In the genomic region with DNA sequence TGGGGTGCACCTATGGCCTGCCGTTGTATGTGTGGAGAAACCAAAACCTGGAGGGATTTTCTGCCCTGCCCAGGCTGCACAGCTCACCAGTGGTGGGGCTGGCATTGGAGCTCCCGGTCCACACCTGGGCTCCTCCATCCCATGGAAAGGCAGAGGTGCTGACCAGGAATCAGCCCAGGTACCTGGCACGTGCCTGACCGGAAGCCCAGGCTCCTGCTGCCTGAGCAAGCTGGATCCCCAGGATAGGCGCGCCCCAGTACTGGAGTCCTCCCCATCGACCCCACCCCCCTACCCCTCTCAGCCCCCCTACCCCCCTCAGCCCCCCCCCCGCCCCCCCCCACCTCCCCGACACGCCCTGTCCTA, we compare ENCODE assay signal across 8 cellular contexts. TPM values are rescaled to one million over a fixed set of nuclear protein-coding genes. Genes with fewer than 3 reads are reported as not detected.
A peak's percentile ranks its signal among the peaks of the same experiment; 100 is the strongest.
DNase-seq lines count a peak whose midpoint lies in the region; ATAC-seq and TF ChIP-seq lines count a peak whose summit lies in the region.

No MANE protein-coding gene starts in this region.

- WGBS in esophagus muscularis mucosa = 67% methylated on average over 2 of the region's 10 CpGs

- CTCF ChIA-PET in Calu3 (lab: Charles Lee) = interaction anchor here (1.0 to 2.6 kb wide), 11 partner anchors 40 to 413 kb away, joined by 3 to 60 read pairs (median 7); partner anchors contain the start of genes HMGA1, RPS10 and SMIM29

- H3K4me3 ChIP-seq in OCI-LY3 (ENCODE audit: low read length) (peak overlapping the region; percentile 63; the same call in 1 of the 2 replicates), esophagus muscularis mucosa (peak overlapping the region; percentile 54 to 61 (median 56)), rectal smooth muscle tissue (ENCODE audit: low read length) (peak overlapping the region; percentile 51)

- TF ChIP-seq EP300 in esophagus muscularis mucosa (IDR thresholded peaks at IDR 0.05) = no peak

- DNase-seq in Calu3 (no peak), esophagus muscularis mucosa (ENCODE audit: extremely low spot score) (no peak), RKO (ENCODE audit: low spot score) (no peak), HuH-7 (ENCODE audit: low spot score) (no peak)

- H3K27ac ChIP-seq in OCI-LY3 (ENCODE audit: low read length) (no peak overlapping the region), esophagus muscularis mucosa (replicated peaks in 1 of 4) (no peak overlapping the region), rectal smooth muscle tissue (ENCODE audit: low read depth, low read length) (no peak overlapping the region)

- intact Hi-C loops in Calu3 (cut with micrococcal nuclease; ENCODE audit: unreplicated experiment) = loop anchor here (1.0 to 5.0 kb wide), 3 partner anchors 48 to 218 kb away; partner anchors contain the start of gene NUDT3
- intact Hi-C loops in esophagus muscularis mucosa (cut with DNase I) = loop anchor here (2.0 to 5.0 kb wide), 4 partner anchors 52 to 410 kb away; partner anchors contain the start of genes NUDT3 and SMIM29

- H3K79me2 ChIP-seq in OCI-LY3 (ENCODE audit: low read length) = no peaks in the 10 kb centered on the region

- TF ChIP-seq POLR2A in esophagus muscularis mucosa (IDR thresholded peaks at IDR 0.05; ENCODE audit: low read depth) = no peak

- no peaks in the 10 kb centered on the region for H3K9me3 Mint-ChIP-seq in Calu3 (ENCODE audit: low read depth, unreplicated experiment)

- H3K9ac ChIP-seq in OCI-LY3 (ENCODE audit: low read length) (no peak overlapping the region), rectal smooth muscle tissue (ENCODE audit: low read length) (peak overlapping the region; percentile 33)

- no peaks in the 10 kb centered on the region for H3K36me3 ChIP-seq in OCI-LY3 (replicated peaks; ENCODE audit: low read depth, low read length)
- no peaks in the 10 kb centered on the region for H3K36me3 ChIP-seq in esophagus muscularis mucosa
- H3K36me3 ChIP-seq in rectal smooth muscle tissue (ENCODE audit: control insufficient read depth, insufficient read depth, low read length) = no peaks in the 10 kb centered on the region

- no peaks in the 10 kb centered on the region for H3K9me3 ChIP-seq in OCI-LY3 (ENCODE audit: insufficient read depth, low read length)
- no peaks in the 10 kb centered on the region for H3K9me3 ChIP-seq in esophagus muscularis mucosa

- H4K20me1 ChIP-seq in OCI-LY3 (ENCODE audit: insufficient read depth, low read length) = no peaks in the 10 kb centered on the region

- H3K4me1 Mint-ChIP-seq in Calu3 (ENCODE audit: low read depth, unreplicated experiment) = peaks cover 18% of the 10 kb centered on the region

- ATAC-seq in GM19397 (IDR thresholded peaks at IDR 0.05; ENCODE audit: unreplicated experiment) = no peak
- no peak for ATAC-seq in HG03175 (IDR thresholded peaks at IDR 0.05; ENCODE audit: unreplicated experiment)

- peaks cover 15% of the 10 kb centered on the region for H3K27me3 Mint-ChIP-seq in Calu3 (ENCODE audit: unreplicated experiment)

- H2AFZ ChIP-seq in OCI-LY3 (ENCODE audit: low read depth, low read length) = peak overlapping the region; percentile 86; the same call in 1 of the 2 replicates

- H3K27me3 ChIP-seq in OCI-LY3 (ENCODE audit: low read depth, low read length) = no peaks in the 10 kb centered on the region; the same call in 1 of the 2 replicates
- no peaks in the 10 kb centered on the region for H3K27me3 ChIP-seq in esophagus muscularis mucosa
- H3K27me3 ChIP-seq in rectal smooth muscle tissue (ENCODE audit: control insufficient read depth, insufficient read depth, low read length) = no peaks in the 10 kb centered on the region

- H3K27ac Mint-ChIP-seq in Calu3 (ENCODE audit: unreplicated experiment) = no peak overlapping the region

- H3K4me1 ChIP-seq in OCI-LY3 (ENCODE audit: low read length) (peaks cover 4% of the 10 kb centered on the region; the same call in 1 of the 2 replicates), esophagus muscularis mucosa (peaks cover 4 to 12% (median 11%) of the 10 kb centered on the region in 4 donors), rectal smooth muscle tissue (ENCODE audit: control insufficient read depth, insufficient read depth, low read length) (peaks cover 2% of the 10 kb centered on the region)

- BruUV-seq in Calu3 (replicated peaks; lab: Mats Ljungman, UMichigan) = no TSS peak

- no peak for TF ChIP-seq CTCF in Calu3 (IDR thresholded peaks at IDR 0.05; ENCODE audit: unreplicated experiment)
- no peak for TF ChIP-seq CTCF in OCI-LY3 (IDR thresholded peaks at IDR 0.05; ENCODE audit: low read depth, low read length)
- TF ChIP-seq CTCF in esophagus muscularis mucosa (IDR thresholded peaks at IDR 0.05) = no peak

- peak overlapping the region; percentile 87 for H3K4me2 ChIP-seq in OCI-LY3 (ENCODE audit: low read length)

- peak overlapping the region; percentile 75 for H3K4me3 Mint-ChIP-seq in Calu3 (ENCODE audit: low read depth, unreplicated experiment)

- H3K36me3 Mint-ChIP-seq in Calu3 (ENCODE audit: insufficient read depth, unreplicated experiment) = peaks cover 8% of the 10 kb centered on the region

RNA-seq across cellular contexts. Expression of gene HMGA1, which starts 39.9 kb away (rescaled TPM):
- 1,138 and 1,378 TPM in 2 replicates for total RNA-seq in Calu3 (2022)
- 10 to 100 TPM in 3 of 4 donors, 1 to 10 TPM in 1; 8.3 to 27.2 (median 17.5) TPM for total RNA-seq in esophagus muscularis mucosa

RNA-seq across cellular contexts. Expression of gene GRM4, which starts 50.9 kb away (rescaled TPM):
- total RNA-seq in Calu3 (2022) (not detected in 2 replicates), esophagus muscularis mucosa (not detected)

RNA-seq across cellular contexts. Expression of gene SMIM29, which starts 52.0 kb away (rescaled TPM):
- total RNA-seq in Calu3 (2022) (59.2 and 68.6 TPM in 2 replicates), esophagus muscularis mucosa (10 to 100 TPM; 21.2 to 26.3 (median 23.4) TPM)

Comparison
In these comparisons a context has a peak if more than half of its experiments do, and no peak if none do; other contexts are left out.
1. RNA of gene HMGA1, which starts 39.9 kb away (total RNA-seq): 1,138 to 1,378 TPM in Calu3; 8.3 to 27.2 TPM in esophagus muscularis mucosa; every median in the first group is over 10 times any median in the second.
2. Peak in every context shown above with its lines, with median percentiles within 50 percentile points of each other: H3K4me3 ChIP-seq.